ENCODE assay signal across 29 cellular contexts in the genomic region with DNA sequence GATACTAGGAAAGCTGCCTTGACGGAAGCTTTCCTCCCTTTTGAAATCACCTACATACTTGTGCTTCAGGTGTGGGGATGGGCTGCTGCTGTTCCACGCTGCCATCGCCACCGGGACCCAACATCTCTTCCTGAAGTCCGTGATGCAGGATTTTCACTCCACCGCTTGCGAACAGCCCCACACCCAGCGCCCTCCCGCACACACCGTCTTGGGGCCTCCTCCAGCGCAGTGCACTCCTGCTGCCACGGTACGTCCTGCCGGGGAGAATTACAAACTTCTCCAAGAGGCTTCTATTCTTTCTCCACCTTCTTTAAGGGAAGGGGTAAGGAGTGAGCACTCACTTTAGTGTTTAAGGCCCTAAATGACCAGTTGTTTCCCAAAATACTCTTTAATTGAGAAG. TPM values are rescaled to one million over a fixed set of nuclear protein-coding genes. Genes with fewer than 3 reads are reported as not detected.
"Had no signal": no experiment of that assay in that cellular context is flagged by ENCODE, and none has a peak within 500 bp of the region (broad histone marks: within the 10 kb centered on the region; RNA-seq: fewer than 3 reads in every experiment).

No MANE protein-coding gene starts in this region.

- H3K4me3 ChIP-seq: colonic mucosa, coronary artery, dorsolateral prefrontal cortex, esophagus squamous epithelium, gastrocnemius medialis, gastroesophageal sphincter, heart left ventricle, heart right ventricle had no signal

- H3K27ac Mint-ChIP-seq: dendritic cell treated with granulocyte-macrophage colony-stimulating factor and Interleukin-4, amounts not matched to agents 40 ng/mL and 50 ng/mL, for 4 days; effector memory CD8-positive, alpha-beta T cell; endodermal cell had no signal

- H3K27ac ChIP-seq: colonic mucosa, coronary artery, epithelial cell of prostate, esophagus squamous epithelium, foreskin keratinocyte, gastrocnemius medialis, gastroesophageal sphincter, heart left ventricle, heart right ventricle had no signal

- H3K27me3 Mint-ChIP-seq: dendritic cell treated with granulocyte-macrophage colony-stimulating factor and Interleukin-4, amounts not matched to agents 40 ng/mL and 50 ng/mL, for 4 days had no signal

- ATAC-seq: effector memory CD8-positive, alpha-beta T cell; esophagus mucosa; foreskin keratinocyte; gastrocnemius medialis; gastroesophageal sphincter; heart left ventricle; heart right ventricle had no signal

- H3K9me3 ChIP-seq: colonic mucosa, esophagus squamous epithelium, gastrocnemius medialis, gastroesophageal sphincter, heart left ventricle, heart right ventricle had no signal

- H3K9me3 Mint-ChIP-seq: dendritic cell treated with granulocyte-macrophage colony-stimulating factor and Interleukin-4, amounts not matched to agents 40 ng/mL and 50 ng/mL, for 4 days; effector memory CD8-positive, alpha-beta T cell; endodermal cell had no signal

- H3K4me1 Mint-ChIP-seq: endodermal cell had no signal

- DNase-seq: colonic mucosa; cortex of kidney; dermis blood vessel endothelial cell; dorsolateral prefrontal cortex; effector CD4-positive, alpha-beta T cell; effector CD8-positive, alpha-beta T cell; effector memory CD4-positive, alpha-beta T cell; effector memory CD8-positive, alpha-beta T cell; endodermal cell; erythroblast; esophagus squamous epithelium; foreskin fibroblast; foreskin keratinocyte; foreskin melanocyte; gastrocnemius medialis; glutamatergic neuron; heart left ventricle; heart right ventricle had no signal

- H3K36me3 ChIP-seq: colonic mucosa, esophagus squamous epithelium, gastrocnemius medialis, gastroesophageal sphincter, heart left ventricle, heart right ventricle had no signal

- H3K4me1 ChIP-seq: colonic mucosa, esophagus squamous epithelium, foreskin keratinocyte, gastrocnemius medialis, gastroesophageal sphincter, heart left ventricle, heart right ventricle had no signal

- H3K27me3 ChIP-seq: colonic mucosa, dorsolateral prefrontal cortex, esophagus squamous epithelium, gastrocnemius medialis had no signal

- H3K4me3 Mint-ChIP-seq: dendritic cell treated with granulocyte-macrophage colony-stimulating factor and Interleukin-4, amounts not matched to agents 40 ng/mL and 50 ng/mL, for 4 days; effector memory CD8-positive, alpha-beta T cell; endodermal cell had no signal

- FAIRE-seq: colon, endometrium, endothelial cell of umbilical vein, frontal cortex had no signal

RNA-seq across cellular contexts. Expression of gene HRH4, which starts 58.2 kb away (rescaled TPM):
- total RNA-seq: dermis blood vessel endothelial cell, dermis microvascular lymphatic vessel endothelial cell, endothelial cell of umbilical vein, frontal cortex, gastrocnemius medialis, glomerular endothelial cell had no signal
- polyA plus RNA-seq: foreskin keratinocyte, heart left ventricle had no signal
